1 cellular context compared by ENCODE assay signal in the genomic region with DNA sequence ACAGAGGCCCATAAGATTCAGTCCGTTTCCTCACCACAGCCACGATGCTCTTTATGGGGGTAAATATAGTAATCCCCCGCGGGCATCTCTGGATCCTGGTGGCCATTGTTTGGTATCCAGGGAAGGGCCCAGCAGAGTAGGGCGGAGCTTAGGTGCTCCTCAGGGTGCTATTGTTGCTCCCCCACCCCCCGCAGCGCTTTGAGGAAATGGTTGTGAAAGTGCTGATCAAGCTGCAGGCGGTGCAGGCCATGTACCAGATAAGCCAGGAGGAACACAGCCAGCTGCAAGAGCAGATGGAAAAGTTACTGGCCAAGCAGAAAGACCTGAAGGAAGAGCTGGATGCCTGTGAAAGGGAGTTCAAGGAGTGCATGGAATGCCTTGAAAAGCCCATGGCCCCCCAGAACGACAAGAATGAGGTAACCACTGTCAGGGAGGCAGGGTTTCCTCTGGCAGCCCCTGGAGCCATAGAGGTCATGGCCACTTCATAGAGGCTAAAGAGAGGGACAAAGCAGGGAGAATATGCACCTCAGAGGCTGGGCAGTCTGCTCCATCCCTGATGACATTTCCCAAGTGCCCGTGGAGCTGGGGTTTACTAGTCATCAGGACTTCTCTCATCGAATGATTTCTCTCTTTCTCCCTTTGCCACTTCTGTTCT.
TF ChIP-seq lines count a peak whose summit lies in the region.

No MANE protein-coding gene starts in this region.

TF ChIP-seq in K562, 482 proteins besides CTCF, POLR2A, EP300 and RAD21 (continued from another document and continues in another):
- TF ChIP-seq, protein P1, sequence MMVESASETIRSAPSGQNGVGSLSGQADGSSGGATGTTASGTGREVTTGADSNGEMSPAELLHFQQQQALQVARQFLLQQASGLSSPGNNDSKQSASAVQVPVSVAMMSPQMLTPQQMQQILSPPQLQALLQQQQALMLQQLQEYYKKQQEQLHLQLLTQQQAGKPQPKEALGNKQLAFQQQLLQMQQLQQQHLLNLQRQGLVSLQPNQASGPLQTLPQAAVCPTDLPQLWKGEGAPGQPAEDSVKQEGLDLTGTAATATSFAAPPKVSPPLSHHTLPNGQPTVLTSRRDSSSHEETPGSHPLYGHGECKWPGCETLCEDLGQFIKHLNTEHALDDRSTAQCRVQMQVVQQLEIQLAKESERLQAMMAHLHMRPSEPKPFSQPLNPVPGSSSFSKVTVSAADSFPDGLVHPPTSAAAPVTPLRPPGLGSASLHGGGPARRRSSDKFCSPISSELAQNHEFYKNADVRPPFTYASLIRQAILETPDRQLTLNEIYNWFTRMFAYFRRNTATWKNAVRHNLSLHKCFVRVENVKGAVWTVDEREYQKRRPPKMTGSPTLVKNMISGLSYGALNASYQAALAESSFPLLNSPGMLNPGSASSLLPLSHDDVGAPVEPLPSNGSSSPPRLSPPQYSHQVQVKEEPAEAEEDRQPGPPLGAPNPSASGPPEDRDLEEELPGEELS (CRISPR knock-in tag; IDR thresholded peaks at IDR 0.05; ENCODE audit: borderline replicate concordance) = 0 out of 2 replicates have a peak, but pooled peaks have one; percentile 17
- no peak for TF ChIP-seq PYGO2 (tag; IDR thresholded peaks at IDR 0.05)
- 0 out of 2 replicates have a peak, but pooled peaks have one; percentile 37 for TF ChIP-seq ESRRA (IDR thresholded peaks at IDR 0.05; ENCODE audit: borderline replicate concordance, low read depth)
- TF ChIP-seq HOXB6 (CRISPR knock-in tag; IDR thresholded peaks at IDR 0.05; ENCODE audit: borderline replicate concordance) = peak; percentile 62; the same call in 1 of the 2 replicates
- TF ChIP-seq NFE2 (IDR thresholded peaks at IDR 0.05; ENCODE audit: low read depth) = peak; percentile 74
- no peak for TF ChIP-seq ZNF146 (CRISPR knock-in tag; IDR thresholded peaks at IDR 0.05; ENCODE audit: unreplicated experiment)
- TF ChIP-seq ZSCAN29 (IDR thresholded peaks at IDR 0.05) = no peak
- TF ChIP-seq POLR2AphosphoS5 (IDR thresholded peaks at IDR 0.05; ENCODE audit: control insufficient read depth, insufficient read depth, low read depth, low read length) = peak; percentile 94
- TF ChIP-seq BACH1 (tag; IDR thresholded peaks at IDR 0.05) = peak; percentile 37; the same call in 1 of the 2 replicates
- TF ChIP-seq NFRKB (IDR thresholded peaks at IDR 0.05; ENCODE audit: low read depth) = no peak
- TF ChIP-seq, protein P2, sequence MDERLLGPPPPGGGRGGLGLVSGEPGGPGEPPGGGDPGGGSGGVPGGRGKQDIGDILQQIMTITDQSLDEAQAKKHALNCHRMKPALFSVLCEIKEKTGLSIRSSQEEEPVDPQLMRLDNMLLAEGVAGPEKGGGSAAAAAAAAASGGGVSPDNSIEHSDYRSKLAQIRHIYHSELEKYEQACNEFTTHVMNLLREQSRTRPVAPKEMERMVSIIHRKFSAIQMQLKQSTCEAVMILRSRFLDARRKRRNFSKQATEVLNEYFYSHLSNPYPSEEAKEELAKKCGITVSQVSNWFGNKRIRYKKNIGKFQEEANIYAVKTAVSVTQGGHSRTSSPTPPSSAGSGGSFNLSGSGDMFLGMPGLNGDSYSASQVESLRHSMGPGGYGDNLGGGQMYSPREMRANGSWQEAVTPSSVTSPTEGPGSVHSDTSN (CRISPR knock-in tag; IDR thresholded peaks at IDR 0.05; ENCODE audit: low read depth) = no peak
- TF ChIP-seq, protein P2 (tag; conservative IDR thresholded peaks at IDR 0.05; ENCODE audit: low read depth) = no peak
- TF ChIP-seq ZNF174 (CRISPR knock-in tag; IDR thresholded peaks at IDR 0.05) = no peak
- TF ChIP-seq POLR2B (IDR thresholded peaks at IDR 0.05; ENCODE audit: low read depth, partially characterized antibody) = no peak
- no peak for TF ChIP-seq ZNF445 (CRISPR knock-in tag; IDR thresholded peaks at IDR 0.05; ENCODE audit: low read depth)
- peak; percentile 68; the same call in 1 of the 2 replicates for TF ChIP-seq FOXP1 (CRISPR knock-in tag; IDR thresholded peaks at IDR 0.05)
- peak; percentile 59; the same call in 1 of the 2 replicates for TF ChIP-seq MTA2 (IDR thresholded peaks at IDR 0.05; ENCODE audit: low read depth)
- TF ChIP-seq, protein P3, sequence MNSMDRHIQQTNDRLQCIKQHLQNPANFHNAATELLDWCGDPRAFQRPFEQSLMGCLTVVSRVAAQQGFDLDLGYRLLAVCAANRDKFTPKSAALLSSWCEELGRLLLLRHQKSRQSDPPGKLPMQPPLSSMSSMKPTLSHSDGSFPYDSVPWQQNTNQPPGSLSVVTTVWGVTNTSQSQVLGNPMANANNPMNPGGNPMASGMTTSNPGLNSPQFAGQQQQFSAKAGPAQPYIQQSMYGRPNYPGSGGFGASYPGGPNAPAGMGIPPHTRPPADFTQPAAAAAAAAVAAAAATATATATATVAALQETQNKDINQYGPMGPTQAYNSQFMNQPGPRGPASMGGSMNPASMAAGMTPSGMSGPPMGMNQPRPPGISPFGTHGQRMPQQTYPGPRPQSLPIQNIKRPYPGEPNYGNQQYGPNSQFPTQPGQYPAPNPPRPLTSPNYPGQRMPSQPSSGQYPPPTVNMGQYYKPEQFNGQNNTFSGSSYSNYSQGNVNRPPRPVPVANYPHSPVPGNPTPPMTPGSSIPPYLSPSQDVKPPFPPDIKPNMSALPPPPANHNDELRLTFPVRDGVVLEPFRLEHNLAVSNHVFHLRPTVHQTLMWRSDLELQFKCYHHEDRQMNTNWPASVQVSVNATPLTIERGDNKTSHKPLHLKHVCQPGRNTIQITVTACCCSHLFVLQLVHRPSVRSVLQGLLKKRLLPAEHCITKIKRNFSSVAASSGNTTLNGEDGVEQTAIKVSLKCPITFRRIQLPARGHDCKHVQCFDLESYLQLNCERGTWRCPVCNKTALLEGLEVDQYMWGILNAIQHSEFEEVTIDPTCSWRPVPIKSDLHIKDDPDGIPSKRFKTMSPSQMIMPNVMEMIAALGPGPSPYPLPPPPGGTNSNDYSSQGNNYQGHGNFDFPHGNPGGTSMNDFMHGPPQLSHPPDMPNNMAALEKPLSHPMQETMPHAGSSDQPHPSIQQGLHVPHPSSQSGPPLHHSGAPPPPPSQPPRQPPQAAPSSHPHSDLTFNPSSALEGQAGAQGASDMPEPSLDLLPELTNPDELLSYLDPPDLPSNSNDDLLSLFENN (IDR thresholded peaks at IDR 0.05; ENCODE audit: low read depth in 2 of 2, low read length in 2 of 2) = peak in 1 of 2 experiments; percentile 71; a peak in 1 of 4 replicates
- TF ChIP-seq ZNF586 (CRISPR knock-in tag; conservative IDR thresholded peaks at IDR 0.05) = no peak
- TF ChIP-seq, protein P4, sequence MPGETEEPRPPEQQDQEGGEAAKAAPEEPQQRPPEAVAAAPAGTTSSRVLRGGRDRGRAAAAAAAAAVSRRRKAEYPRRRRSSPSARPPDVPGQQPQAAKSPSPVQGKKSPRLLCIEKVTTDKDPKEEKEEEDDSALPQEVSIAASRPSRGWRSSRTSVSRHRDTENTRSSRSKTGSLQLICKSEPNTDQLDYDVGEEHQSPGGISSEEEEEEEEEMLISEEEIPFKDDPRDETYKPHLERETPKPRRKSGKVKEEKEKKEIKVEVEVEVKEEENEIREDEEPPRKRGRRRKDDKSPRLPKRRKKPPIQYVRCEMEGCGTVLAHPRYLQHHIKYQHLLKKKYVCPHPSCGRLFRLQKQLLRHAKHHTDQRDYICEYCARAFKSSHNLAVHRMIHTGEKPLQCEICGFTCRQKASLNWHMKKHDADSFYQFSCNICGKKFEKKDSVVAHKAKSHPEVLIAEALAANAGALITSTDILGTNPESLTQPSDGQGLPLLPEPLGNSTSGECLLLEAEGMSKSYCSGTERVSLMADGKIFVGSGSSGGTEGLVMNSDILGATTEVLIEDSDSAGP (CRISPR knock-in tag; IDR thresholded peaks at IDR 0.05) = no peak
- peak; percentile 46 for TF ChIP-seq HMGN3 (IDR thresholded peaks at IDR 0.05; ENCODE audit: borderline replicate concordance, extremely low read depth, insufficient read length, low read depth, low read length)
- no peak for TF ChIP-seq RBM25 (IDR thresholded peaks at IDR 0.05; ENCODE audit: low read depth, low read length, severe bottlenecking)
- TF ChIP-seq, protein P5, sequence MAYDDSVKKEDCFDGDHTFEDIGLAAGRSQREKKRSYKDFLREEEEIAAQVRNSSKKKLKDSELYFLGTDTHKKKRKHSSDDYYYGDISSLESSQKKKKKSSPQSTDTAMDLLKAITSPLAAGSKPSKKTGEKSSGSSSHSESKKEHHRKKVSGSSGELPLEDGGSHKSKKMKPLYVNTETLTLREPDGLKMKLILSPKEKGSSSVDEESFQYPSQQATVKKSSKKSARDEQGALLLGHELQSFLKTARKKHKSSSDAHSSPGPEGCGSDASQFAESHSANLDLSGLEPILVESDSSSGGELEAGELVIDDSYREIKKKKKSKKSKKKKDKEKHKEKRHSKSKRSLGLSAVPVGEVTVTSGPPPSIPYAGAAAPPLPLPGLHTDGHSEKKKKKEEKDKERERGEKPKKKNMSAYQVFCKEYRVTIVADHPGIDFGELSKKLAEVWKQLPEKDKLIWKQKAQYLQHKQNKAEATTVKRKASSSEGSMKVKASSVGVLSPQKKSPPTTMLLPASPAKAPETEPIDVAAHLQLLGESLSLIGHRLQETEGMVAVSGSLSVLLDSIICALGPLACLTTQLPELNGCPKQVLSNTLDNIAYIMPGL (CRISPR knock-in tag; IDR thresholded peaks at IDR 0.05) = no peak
- 0 out of 2 replicates have a peak, but pooled peaks have one; percentile 30 for TF ChIP-seq CCAR2 (IDR thresholded peaks at IDR 0.05; ENCODE audit: low read depth, low read length)
- TF ChIP-seq, protein P6, sequence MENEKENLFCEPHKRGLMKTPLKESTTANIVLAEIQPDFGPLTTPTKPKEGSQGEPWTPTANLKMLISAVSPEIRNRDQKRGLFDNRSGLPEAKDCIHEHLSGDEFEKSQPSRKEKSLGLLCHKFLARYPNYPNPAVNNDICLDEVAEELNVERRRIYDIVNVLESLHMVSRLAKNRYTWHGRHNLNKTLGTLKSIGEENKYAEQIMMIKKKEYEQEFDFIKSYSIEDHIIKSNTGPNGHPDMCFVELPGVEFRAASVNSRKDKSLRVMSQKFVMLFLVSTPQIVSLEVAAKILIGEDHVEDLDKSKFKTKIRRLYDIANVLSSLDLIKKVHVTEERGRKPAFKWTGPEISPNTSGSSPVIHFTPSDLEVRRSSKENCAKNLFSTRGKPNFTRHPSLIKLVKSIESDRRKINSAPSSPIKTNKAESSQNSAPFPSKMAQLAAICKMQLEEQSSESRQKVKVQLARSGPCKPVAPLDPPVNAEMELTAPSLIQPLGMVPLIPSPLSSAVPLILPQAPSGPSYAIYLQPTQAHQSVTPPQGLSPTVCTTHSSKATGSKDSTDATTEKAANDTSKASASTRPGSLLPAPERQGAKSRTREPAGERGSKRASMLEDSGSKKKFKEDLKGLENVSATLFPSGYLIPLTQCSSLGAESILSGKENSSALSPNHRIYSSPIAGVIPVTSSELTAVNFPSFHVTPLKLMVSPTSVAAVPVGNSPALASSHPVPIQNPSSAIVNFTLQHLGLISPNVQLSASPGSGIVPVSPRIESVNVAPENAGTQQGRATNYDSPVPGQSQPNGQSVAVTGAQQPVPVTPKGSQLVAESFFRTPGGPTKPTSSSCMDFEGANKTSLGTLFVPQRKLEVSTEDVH (IDR thresholded peaks at IDR 0.05; ENCODE audit: low read depth, partially characterized antibody) = no peak
- TF ChIP-seq MCM7 (IDR thresholded peaks at IDR 0.05) = no peak
- no peak for TF ChIP-seq ZNF584 (CRISPR knock-in tag; IDR thresholded peaks at IDR 0.05; ENCODE audit: low read depth)
- TF ChIP-seq, protein P7, sequence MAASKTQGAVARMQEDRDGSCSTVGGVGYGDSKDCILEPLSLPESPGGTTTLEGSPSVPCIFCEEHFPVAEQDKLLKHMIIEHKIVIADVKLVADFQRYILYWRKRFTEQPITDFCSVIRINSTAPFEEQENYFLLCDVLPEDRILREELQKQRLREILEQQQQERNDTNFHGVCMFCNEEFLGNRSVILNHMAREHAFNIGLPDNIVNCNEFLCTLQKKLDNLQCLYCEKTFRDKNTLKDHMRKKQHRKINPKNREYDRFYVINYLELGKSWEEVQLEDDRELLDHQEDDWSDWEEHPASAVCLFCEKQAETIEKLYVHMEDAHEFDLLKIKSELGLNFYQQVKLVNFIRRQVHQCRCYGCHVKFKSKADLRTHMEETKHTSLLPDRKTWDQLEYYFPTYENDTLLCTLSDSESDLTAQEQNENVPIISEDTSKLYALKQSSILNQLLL (CRISPR knock-in tag; IDR thresholded peaks at IDR 0.05; ENCODE audit: borderline replicate concordance) = no peak
- no peak for TF ChIP-seq SMARCA5 (IDR thresholded peaks at IDR 0.05)
- TF ChIP-seq PTRF (tag; IDR thresholded peaks at IDR 0.05) = no peak
- TF ChIP-seq, protein P8, sequence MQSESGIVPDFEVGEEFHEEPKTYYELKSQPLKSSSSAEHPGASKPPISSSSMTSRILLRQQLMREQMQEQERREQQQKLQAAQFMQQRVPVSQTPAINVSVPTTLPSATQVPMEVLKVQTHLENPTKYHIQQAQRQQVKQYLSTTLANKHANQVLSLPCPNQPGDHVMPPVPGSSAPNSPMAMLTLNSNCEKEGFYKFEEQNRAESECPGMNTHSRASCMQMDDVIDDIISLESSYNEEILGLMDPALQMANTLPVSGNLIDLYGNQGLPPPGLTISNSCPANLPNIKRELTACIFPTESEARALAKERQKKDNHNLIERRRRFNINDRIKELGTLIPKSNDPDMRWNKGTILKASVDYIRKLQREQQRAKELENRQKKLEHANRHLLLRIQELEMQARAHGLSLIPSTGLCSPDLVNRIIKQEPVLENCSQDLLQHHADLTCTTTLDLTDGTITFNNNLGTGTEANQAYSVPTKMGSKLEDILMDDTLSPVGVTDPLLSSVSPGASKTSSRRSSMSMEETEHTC (IDR thresholded peaks at IDR 0.05) = no peak
- TF ChIP-seq PHF21A (IDR thresholded peaks at IDR 0.05; ENCODE audit: borderline replicate concordance, low read depth) = peak; percentile 62; the same call in 1 of the 2 replicates
- TF ChIP-seq NCOA2 (IDR thresholded peaks at IDR 0.05; ENCODE audit: partially characterized antibody in 2 of 2) = no peak
- TF ChIP-seq SREBF2 (CRISPR knock-in tag; IDR thresholded peaks at IDR 0.05) = no peak
- TF ChIP-seq, protein P9, sequence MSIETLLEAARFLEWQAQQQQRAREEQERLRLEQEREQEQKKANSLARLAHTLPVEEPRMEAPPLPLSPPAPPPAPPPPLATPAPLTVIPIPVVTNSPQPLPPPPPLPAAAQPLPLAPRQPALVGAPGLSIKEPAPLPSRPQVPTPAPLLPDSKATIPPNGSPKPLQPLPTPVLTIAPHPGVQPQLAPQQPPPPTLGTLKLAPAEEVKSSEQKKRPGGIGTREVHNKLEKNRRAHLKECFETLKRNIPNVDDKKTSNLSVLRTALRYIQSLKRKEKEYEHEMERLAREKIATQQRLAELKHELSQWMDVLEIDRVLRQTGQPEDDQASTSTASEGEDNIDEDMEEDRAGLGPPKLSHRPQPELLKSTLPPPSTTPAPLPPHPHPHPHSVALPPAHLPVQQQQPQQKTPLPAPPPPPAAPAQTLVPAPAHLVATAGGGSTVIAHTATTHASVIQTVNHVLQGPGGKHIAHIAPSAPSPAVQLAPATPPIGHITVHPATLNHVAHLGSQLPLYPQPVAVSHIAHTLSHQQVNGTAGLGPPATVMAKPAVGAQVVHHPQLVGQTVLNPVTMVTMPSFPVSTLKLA (conservative IDR thresholded peaks at IDR 0.05) = 0 out of 4 replicates have a peak, but pooled peaks of 1 of the 2 experiments have one; percentile 30
- no peak for TF ChIP-seq GTF2F1 (IDR thresholded peaks at IDR 0.05; ENCODE audit: low read depth, low read length)
- no peak for TF ChIP-seq POU5F1 (IDR thresholded peaks at IDR 0.05; ENCODE audit: borderline replicate concordance, low read depth, low read length, partially characterized antibody)
